In genomic region chr9:124363326-124364096, GRCh38 we compare ENCODE assay signal across 3 cellular contexts.
TF ChIP-seq lines count a peak whose summit lies in the region.

No MANE protein-coding gene starts in this region.

TF ChIP-seq in liver, 16 proteins besides CTCF, POLR2A, EP300 and RAD21:
- TF ChIP-seq, protein P1, sequence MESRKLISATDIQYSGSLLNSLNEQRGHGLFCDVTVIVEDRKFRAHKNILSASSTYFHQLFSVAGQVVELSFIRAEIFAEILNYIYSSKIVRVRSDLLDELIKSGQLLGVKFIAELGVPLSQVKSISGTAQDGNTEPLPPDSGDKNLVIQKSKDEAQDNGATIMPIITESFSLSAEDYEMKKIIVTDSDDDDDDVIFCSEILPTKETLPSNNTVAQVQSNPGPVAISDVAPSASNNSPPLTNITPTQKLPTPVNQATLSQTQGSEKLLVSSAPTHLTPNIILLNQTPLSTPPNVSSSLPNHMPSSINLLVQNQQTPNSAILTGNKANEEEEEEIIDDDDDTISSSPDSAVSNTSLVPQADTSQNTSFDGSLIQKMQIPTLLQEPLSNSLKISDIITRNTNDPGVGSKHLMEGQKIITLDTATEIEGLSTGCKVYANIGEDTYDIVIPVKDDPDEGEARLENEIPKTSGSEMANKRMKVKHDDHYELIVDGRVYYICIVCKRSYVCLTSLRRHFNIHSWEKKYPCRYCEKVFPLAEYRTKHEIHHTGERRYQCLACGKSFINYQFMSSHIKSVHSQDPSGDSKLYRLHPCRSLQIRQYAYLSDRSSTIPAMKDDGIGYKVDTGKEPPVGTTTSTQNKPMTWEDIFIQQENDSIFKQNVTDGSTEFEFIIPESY (IDR thresholded peaks at IDR 0.05): no peak
- TF ChIP-seq JUND (IDR thresholded peaks at IDR 0.05) (peak in 1 of 2 donors; percentile 45), HNF4A (conservative IDR thresholded peaks at IDR 0.05) (peak; percentile 64 to 73), FOXA2 (IDR thresholded peaks at IDR 0.05) (no peak), ATF3 (IDR thresholded peaks at IDR 0.05) (no peak), NR2F2 (IDR thresholded peaks at IDR 0.05) (no peak), FOXA1 (IDR thresholded peaks at IDR 0.05) (no peak), RXRA (IDR thresholded peaks at IDR 0.05) (peak; percentile 18 to 59), REST (IDR thresholded peaks at IDR 0.05) (peak; percentile 26), GABPA (IDR thresholded peaks at IDR 0.05 in 1 of 2, conservative IDR thresholded peaks at IDR 0.05 in 1 of 2) (no peak), EGR1 (IDR thresholded peaks at IDR 0.05; ENCODE audit: low read depth in 2 of 2) (no peak), HNF4G (IDR thresholded peaks at IDR 0.05) (no peak), MAX (IDR thresholded peaks at IDR 0.05) (peak; percentile 35), SP1 (IDR thresholded peaks at IDR 0.05) (peak; percentile 34), TAF1 (conservative IDR thresholded peaks at IDR 0.05) (no peak), YY1 (IDR thresholded peaks at IDR 0.05) (no peak)

TF ChIP-seq in HEK293T, 16 proteins besides CTCF, POLR2A, EP300 and RAD21 (continued from another document):
- no peak for TF ChIP-seq LEF1 (IDR thresholded peaks at IDR 0.05; ENCODE audit: borderline replicate concordance)
- no peak for TF ChIP-seq FOXK2 (IDR thresholded peaks at IDR 0.05)
- TF ChIP-seq ARNT (IDR thresholded peaks at IDR 0.05): no peak
- TF ChIP-seq BHLHE40 (IDR thresholded peaks at IDR 0.05; ENCODE audit: borderline replicate concordance): no peak
- no peak for TF ChIP-seq FOXA1 (IDR thresholded peaks at IDR 0.05)
- TF ChIP-seq SUZ12 (IDR thresholded peaks at IDR 0.05): no peak
- TF ChIP-seq ZNF384 (IDR thresholded peaks at IDR 0.05): no peak
- no peak for TF ChIP-seq ELF4 (IDR thresholded peaks at IDR 0.05)
- no peak for TF ChIP-seq HDGF (IDR thresholded peaks at IDR 0.05; ENCODE audit: borderline replicate concordance)
- TF ChIP-seq CTBP1 (IDR thresholded peaks at IDR 0.05; ENCODE audit: borderline replicate concordance): no peak
- no peak for TF ChIP-seq FOXM1 (IDR thresholded peaks at IDR 0.05; ENCODE audit: borderline replicate concordance)
- TF ChIP-seq PKNOX1 (IDR thresholded peaks at IDR 0.05): no peak
TF ChIP-seq in HEK293T: peak in this region for 0.

TF ChIP-seq in SK-N-SH, 30 proteins besides CTCF, POLR2A, EP300 and RAD21:
- TF ChIP-seq, protein P2, sequence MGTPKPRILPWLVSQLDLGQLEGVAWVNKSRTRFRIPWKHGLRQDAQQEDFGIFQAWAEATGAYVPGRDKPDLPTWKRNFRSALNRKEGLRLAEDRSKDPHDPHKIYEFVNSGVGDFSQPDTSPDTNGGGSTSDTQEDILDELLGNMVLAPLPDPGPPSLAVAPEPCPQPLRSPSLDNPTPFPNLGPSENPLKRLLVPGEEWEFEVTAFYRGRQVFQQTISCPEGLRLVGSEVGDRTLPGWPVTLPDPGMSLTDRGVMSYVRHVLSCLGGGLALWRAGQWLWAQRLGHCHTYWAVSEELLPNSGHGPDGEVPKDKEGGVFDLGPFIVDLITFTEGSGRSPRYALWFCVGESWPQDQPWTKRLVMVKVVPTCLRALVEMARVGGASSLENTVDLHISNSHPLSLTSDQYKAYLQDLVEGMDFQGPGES (IDR thresholded peaks at IDR 0.05; ENCODE audit: low read depth, low read length): no peak
- no peak for TF ChIP-seq FOXM1 (IDR thresholded peaks at IDR 0.05; ENCODE audit: low read depth)
- no peak for TF ChIP-seq REST (IDR thresholded peaks at IDR 0.05; ENCODE audit: low read depth, low read length)
- no peak for TF ChIP-seq MXI1 (IDR thresholded peaks at IDR 0.05; ENCODE audit: low read depth, low read length)
- no peak for TF ChIP-seq EZH2phosphoT487 (IDR thresholded peaks at IDR 0.05; ENCODE audit: borderline replicate concordance, low read depth)
- TF ChIP-seq GABPA (IDR thresholded peaks at IDR 0.05; ENCODE audit: low read depth): no peak
- TF ChIP-seq TAF1 (IDR thresholded peaks at IDR 0.05; ENCODE audit: borderline replicate concordance, low read depth, low read length): no peak
- TF ChIP-seq, protein P3, sequence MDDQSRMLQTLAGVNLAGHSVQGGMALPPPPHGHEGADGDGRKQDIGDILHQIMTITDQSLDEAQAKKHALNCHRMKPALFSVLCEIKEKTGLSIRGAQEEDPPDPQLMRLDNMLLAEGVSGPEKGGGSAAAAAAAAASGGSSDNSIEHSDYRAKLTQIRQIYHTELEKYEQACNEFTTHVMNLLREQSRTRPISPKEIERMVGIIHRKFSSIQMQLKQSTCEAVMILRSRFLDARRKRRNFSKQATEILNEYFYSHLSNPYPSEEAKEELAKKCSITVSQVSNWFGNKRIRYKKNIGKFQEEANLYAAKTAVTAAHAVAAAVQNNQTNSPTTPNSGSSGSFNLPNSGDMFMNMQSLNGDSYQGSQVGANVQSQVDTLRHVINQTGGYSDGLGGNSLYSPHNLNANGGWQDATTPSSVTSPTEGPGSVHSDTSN (IDR thresholded peaks at IDR 0.05): no peak
- TF ChIP-seq SMC3 (IDR thresholded peaks at IDR 0.05; ENCODE audit: low read depth, low read length): no peak
- TF ChIP-seq RCOR1 (IDR thresholded peaks at IDR 0.05; ENCODE audit: low read length): no peak
- no peak for TF ChIP-seq YY1 (IDR thresholded peaks at IDR 0.05; ENCODE audit: low read depth)
- TF ChIP-seq, protein P4, sequence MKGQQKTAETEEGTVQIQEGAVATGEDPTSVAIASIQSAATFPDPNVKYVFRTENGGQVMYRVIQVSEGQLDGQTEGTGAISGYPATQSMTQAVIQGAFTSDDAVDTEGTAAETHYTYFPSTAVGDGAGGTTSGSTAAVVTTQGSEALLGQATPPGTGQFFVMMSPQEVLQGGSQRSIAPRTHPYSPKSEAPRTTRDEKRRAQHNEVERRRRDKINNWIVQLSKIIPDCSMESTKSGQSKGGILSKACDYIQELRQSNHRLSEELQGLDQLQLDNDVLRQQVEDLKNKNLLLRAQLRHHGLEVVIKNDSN (IDR thresholded peaks at IDR 0.05; ENCODE audit: borderline replicate concordance, low read depth): no peak
- no peak for TF ChIP-seq NRF1 (IDR thresholded peaks at IDR 0.05; ENCODE audit: low read depth, low read length)
